Comparison of ENCODE assay signal across 1 cellular context in genomic region chr5:177508837-177509236, GRCh38.
TF ChIP-seq lines count a peak whose summit lies in the region.

No MANE protein-coding gene starts in this region.

TF ChIP-seq in K562, 482 proteins besides CTCF, POLR2A, EP300 and RAD21 (continued from another document and continues in another):
- TF ChIP-seq ZNF592 (IDR thresholded peaks at IDR 0.05) (peak; percentile 21), MGA (IDR thresholded peaks at IDR 0.05) (peak; percentile 60), HES1 (IDR thresholded peaks at IDR 0.05; ENCODE audit: low read depth) (no peak), SMARCE1 (IDR thresholded peaks at IDR 0.05) (peak; percentile 58; the same call in 1 of the 2 replicates), PHTF2 (CRISPR knock-in tag; IDR thresholded peaks at IDR 0.05) (no peak), TEAD4 (IDR thresholded peaks at IDR 0.05; ENCODE audit: low read length) (peak; percentile 81), TEAD4 (CRISPR knock-in tag; IDR thresholded peaks at IDR 0.05; ENCODE audit: borderline replicate concordance) (no peak), NFATC3 (IDR thresholded peaks at IDR 0.05) (no peak), REST (CRISPR knock-in tag; IDR thresholded peaks at IDR 0.05; ENCODE audit: low read depth) (no peak), HIVEP1 (CRISPR knock-in tag; IDR thresholded peaks at IDR 0.05) (no peak), ZNF197 (CRISPR knock-in tag; IDR thresholded peaks at IDR 0.05; ENCODE audit: low read depth) (no peak), NBN (IDR thresholded peaks at IDR 0.05; ENCODE audit: low read depth) (no peak), HMG20B (CRISPR knock-in tag; IDR thresholded peaks at IDR 0.05) (no peak), ZNF395 (CRISPR knock-in tag; IDR thresholded peaks at IDR 0.05) (peak; percentile 38; the same call in 1 of the 2 replicates), SPI1 (IDR thresholded peaks at IDR 0.05; ENCODE audit: borderline replicate concordance, low read depth, low read length) (no peak), E2F1 (CRISPR knock-in tag; IDR thresholded peaks at IDR 0.05) (no peak), SAFB2 (IDR thresholded peaks at IDR 0.05; ENCODE audit: borderline replicate concordance, low read depth, low read length, severe bottlenecking) (no peak), TAL1 (IDR thresholded peaks at IDR 0.05) (peak; percentile 79), TFAP4 (CRISPR knock-in tag; IDR thresholded peaks at IDR 0.05; ENCODE audit: borderline replicate concordance) (peak; percentile 80), NFE2L1 (tag; IDR thresholded peaks at IDR 0.05; ENCODE audit: borderline replicate concordance, low read depth) (no peak), POLR2AphosphoS5 (IDR thresholded peaks at IDR 0.05; ENCODE audit: control insufficient read depth, insufficient read depth, low read depth, low read length) (peak; percentile 92; the same call in 1 of the 2 replicates), MTA3 (IDR thresholded peaks at IDR 0.05; ENCODE audit: borderline replicate concordance) (0 out of 2 replicates have a peak, but pooled peaks have one; percentile 29), BHLHE40 (IDR thresholded peaks at IDR 0.05; ENCODE audit: low read length) (peak; percentile 24; the same call in 1 of the 2 replicates), CBX3 (IDR thresholded peaks at IDR 0.05; ENCODE audit: borderline replicate concordance in 1 of 2, low read length in 2 of 2) (peak in 1 of 2 experiments; percentile 32; a peak in 1 of 3 replicates), RBM34 (IDR thresholded peaks at IDR 0.05; ENCODE audit: borderline replicate concordance, insufficient read depth, low read length) (no peak), ETS1 (conservative IDR thresholded peaks at IDR 0.05; ENCODE audit: control insufficient read depth, low read depth, low read length) (peak; percentile 71; the same call in 1 of the 2 replicates), MXD1 (CRISPR knock-in tag; IDR thresholded peaks at IDR 0.05; ENCODE audit: borderline replicate concordance, poor library complexity, severe bottlenecking) (no peak), DPF2 (IDR thresholded peaks at IDR 0.05) (peak; percentile 84)
